Comparison of ENCODE assay signal across 8 cellular contexts in the genomic region with DNA sequence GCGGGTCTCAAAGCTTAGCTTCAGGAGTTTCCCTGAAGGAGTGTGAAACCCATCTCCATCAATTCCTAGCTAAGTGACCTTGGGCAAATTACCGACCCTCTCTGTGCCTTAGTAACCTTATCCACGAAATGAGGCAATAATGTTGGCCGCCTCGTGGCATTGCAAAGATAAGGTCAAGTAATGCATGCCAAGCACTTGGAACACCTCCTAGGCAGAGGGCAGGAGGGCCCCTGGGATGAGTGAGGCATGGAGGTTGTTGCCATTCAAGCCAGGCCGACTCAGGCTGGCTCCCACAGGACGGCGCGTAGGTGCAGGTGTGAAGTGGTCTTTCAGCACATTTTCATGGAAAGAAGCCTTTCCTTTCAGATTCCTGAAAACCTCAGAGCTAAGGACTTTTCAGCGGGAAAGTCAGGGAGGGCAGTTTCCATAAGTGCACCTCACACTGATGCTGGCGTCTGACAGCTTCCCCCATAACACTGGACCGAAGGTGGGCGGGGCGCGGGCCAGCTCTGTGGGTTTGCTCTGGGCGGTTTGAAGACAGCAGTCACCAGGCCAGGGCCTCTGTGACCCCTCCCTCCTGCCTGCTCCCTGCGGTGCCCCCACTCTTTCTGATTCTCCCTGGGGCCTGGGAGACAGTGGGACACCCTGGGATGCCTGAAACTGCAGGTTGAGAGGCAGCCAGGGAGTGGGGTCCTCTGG.
"Had no signal": no experiment of that assay in that cellular context is flagged by ENCODE, and none has a peak within 500 bp of the region (broad histone marks: within the 10 kb centered on the region; RNA-seq: fewer than 3 reads in every experiment).

No MANE protein-coding gene starts in this region.

- H3K27ac ChIP-seq: transverse colon had no signal

- H3K4me1 ChIP-seq: transverse colon had no signal

- H3K36me3 ChIP-seq: transverse colon had no signal

- H3K9me3 ChIP-seq: transverse colon had no signal

- DNase-seq: activated CD4-positive, alpha-beta memory T cell treated with anti-CD3 and anti-CD28 coated beads for 36 hours; activated CD4-positive, alpha-beta T cell treated with anti-CD3 and anti-CD28 coated beads for 1 hour; cortex of kidney; mammary epithelial cell; stimulated activated CD4-positive, alpha-beta T cell treated with anti-CD3 and anti-CD28 coated beads, Interleukin-4, amount 100 ng/mL, for 4 hours; T-helper 9 cell; transverse colon had no signal

- H3K4me3 ChIP-seq: transverse colon had no signal

- ATAC-seq: natural killer cell treated with Interleukin-12 subunit alpha and Interleukin-12 subunit beta and Interleukin-15 and Interleukin-18, amount 100 ng/mL, for 72 hours had no signal

- H3K27me3 ChIP-seq: transverse colon had no signal
